In the genomic region with DNA sequence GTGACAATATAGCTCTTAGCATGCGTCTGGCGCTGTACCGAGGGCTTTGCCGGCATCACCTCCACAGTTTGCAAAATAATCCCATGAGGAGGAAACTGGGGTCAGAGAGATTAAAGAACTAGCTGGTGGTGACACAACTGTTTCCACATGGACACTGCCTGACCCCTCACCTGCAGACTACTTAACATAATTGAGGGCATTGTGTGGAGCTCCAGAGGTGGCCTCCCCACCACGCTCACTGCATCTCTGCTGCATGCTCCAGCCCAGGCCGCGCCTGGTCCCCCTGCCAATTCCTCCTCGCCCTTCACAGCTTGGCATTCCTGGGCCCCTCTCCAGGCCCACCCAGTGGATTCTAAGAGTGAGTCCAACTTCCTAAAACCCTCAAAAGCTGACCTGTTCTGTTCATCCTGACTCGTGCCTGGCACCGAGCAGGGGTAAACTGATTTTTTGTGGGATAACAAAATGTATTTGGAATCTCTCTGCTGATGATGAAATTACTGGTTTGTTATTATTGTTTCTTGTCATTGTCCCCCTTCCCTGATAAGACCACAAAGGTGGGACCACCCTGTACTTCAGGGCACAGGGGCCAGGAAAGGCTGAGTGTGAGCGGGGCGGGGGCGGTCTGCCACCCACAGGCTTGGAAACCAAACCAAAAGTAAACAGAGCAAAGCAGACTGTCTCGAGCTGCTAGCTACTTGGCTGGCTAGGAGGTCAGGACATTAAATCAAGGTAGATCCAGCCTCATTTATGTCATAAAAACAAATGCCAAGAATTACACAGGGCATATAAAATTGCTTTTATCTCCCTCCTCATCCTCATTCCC, we compare ENCODE assay signal across 1 cellular context.
TF ChIP-seq lines count a peak whose summit lies in the region.

No MANE protein-coding gene starts in this region.

TF ChIP-seq in HCT116, 20 proteins besides CTCF, POLR2A, EP300 and RAD21 (continued from another document):
- TF ChIP-seq, protein P1, sequence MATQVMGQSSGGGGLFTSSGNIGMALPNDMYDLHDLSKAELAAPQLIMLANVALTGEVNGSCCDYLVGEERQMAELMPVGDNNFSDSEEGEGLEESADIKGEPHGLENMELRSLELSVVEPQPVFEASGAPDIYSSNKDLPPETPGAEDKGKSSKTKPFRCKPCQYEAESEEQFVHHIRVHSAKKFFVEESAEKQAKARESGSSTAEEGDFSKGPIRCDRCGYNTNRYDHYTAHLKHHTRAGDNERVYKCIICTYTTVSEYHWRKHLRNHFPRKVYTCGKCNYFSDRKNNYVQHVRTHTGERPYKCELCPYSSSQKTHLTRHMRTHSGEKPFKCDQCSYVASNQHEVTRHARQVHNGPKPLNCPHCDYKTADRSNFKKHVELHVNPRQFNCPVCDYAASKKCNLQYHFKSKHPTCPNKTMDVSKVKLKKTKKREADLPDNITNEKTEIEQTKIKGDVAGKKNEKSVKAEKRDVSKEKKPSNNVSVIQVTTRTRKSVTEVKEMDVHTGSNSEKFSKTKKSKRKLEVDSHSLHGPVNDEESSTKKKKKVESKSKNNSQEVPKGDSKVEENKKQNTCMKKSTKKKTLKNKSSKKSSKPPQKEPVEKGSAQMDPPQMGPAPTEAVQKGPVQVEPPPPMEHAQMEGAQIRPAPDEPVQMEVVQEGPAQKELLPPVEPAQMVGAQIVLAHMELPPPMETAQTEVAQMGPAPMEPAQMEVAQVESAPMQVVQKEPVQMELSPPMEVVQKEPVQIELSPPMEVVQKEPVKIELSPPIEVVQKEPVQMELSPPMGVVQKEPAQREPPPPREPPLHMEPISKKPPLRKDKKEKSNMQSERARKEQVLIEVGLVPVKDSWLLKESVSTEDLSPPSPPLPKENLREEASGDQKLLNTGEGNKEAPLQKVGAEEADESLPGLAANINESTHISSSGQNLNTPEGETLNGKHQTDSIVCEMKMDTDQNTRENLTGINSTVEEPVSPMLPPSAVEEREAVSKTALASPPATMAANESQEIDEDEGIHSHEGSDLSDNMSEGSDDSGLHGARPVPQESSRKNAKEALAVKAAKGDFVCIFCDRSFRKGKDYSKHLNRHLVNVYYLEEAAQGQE (IDR thresholded peaks at IDR 0.05; ENCODE audit: low read depth): no peak
